ENCODE assay signal across 15 cellular contexts in the genomic region with DNA sequence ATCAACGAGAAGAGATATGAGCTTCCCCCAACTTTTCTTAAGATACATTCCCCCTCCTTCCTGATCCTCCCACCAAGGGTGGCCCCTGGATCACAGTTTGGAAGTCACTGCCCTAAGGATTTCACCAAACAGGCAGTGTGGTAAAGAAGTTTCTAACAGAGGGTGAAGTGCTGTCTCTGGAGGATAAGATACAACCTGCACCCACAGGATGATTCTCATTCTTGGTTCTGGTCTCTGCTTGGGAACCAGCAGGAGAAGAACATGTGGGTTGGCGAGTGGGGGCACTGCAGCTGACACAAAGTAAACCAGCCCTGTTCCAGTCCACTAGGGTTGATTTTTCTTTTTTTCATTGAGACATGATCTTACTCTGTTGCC. TPM values are rescaled to one million over a fixed set of nuclear protein-coding genes. Genes with fewer than 3 reads are reported as not detected.
DNase-seq lines count a peak whose midpoint lies in the region; ATAC-seq, FAIRE-seq and TF ChIP-seq lines count a peak whose summit lies in the region.
"Had no signal": no experiment of that assay in that cellular context is flagged by ENCODE, and none has a peak within 500 bp of the region (broad histone marks: within the 10 kb centered on the region; RNA-seq: fewer than 3 reads in every experiment).

No MANE protein-coding gene starts in this region.

- H3K27me3 ChIP-seq in left ventricle myocardium inferior (ENCODE audit: low read depth) (no peaks in the 10 kb centered on the region), heart right ventricle (no peaks in the 10 kb centered on the region), K562 (ENCODE audit: control insufficient read depth in 2 of 2, insufficient read depth in 2 of 2, low read length in 2 of 2) (no peaks in the 10 kb centered on the region)
- H3K27me3 ChIP-seq: gastroesophageal sphincter, ovary had no signal

- H3K4me3 Mint-ChIP-seq in mesothelial cell of epicardium: no peak overlapping the region
- H3K4me3 Mint-ChIP-seq in nephron progenitor cell: no peak overlapping the region
- H3K4me3 Mint-ChIP-seq: stimulated activated naive CD8-positive, alpha-beta T cell treated with anti-CD3 and anti-CD28 coated beads, Interleukin-15, Interleukin-2, amounts not matched to agents 100 ng/mL and 50 ng/mL, for 24 hours had no signal

- intact Hi-C loops in left ventricle myocardium inferior (cut with micrococcal nuclease): no loop called here
- intact Hi-C loops in heart right ventricle (cut with DNase I): no loop called here
- intact Hi-C loops in K562 (cut with micrococcal nuclease): loop anchor here (2.0 kb wide), 2 partner anchors 26 to 42 kb away; a partner anchor contains a TSS

- H3K4me1 Mint-ChIP-seq in mesothelial cell of epicardium (peaks cover 64% of the 10 kb centered on the region), nephron progenitor cell (peaks cover 44% of the 10 kb centered on the region)

- peaks cover 57% of the 10 kb centered on the region for H4K20me1 ChIP-seq in K562 (replicated peaks; ENCODE audit: control insufficient read depth, insufficient read depth, low read length)

- H3K4me2 ChIP-seq in K562 (ENCODE audit: insufficient read depth, low read length): peak overlapping the region; percentile 62

- FAIRE-seq in K562 (lab: Jason Lieb, UNC): no peak

- no peak for TF ChIP-seq EP300 in K562 (IDR thresholded peaks at IDR 0.05; ENCODE audit: low read length)

- peaks cover 100% of the 10 kb centered on the region for H3K4me1 ChIP-seq in left ventricle myocardium inferior
- peaks cover 20 to 99% (median 95%) of the 10 kb centered on the region in 9 donors for H3K4me1 ChIP-seq in heart right ventricle
- peaks cover 35 to 76% of the 10 kb centered on the region in 2 experiments for H3K4me1 ChIP-seq in K562 (replicated peaks in 1 of 2; ENCODE audit: control insufficient read depth in 2 of 2, insufficient read depth in 2 of 2, low read length in 2 of 2)

- H3K9me3 ChIP-seq in left ventricle myocardium inferior (replicated peaks): peaks cover 3% of the 10 kb centered on the region
- H3K9me3 ChIP-seq in heart right ventricle: peaks cover 0 to 5% (median 0%) of the 10 kb centered on the region in 11 donors
- H3K9me3 ChIP-seq in K562 (replicated peaks; ENCODE audit: control insufficient read depth, insufficient read depth, low read depth, low read length): peaks cover 18% of the 10 kb centered on the region
- H3K9me3 ChIP-seq: gastroesophageal sphincter, ovary had no signal

- TF ChIP-seq RAD21 in K562 (CRISPR knock-in tag; conservative IDR thresholded peaks at IDR 0.05 in 1 of 2, IDR thresholded peaks at IDR 0.05 in 1 of 2): no peak

- peak overlapping the region in 1 of 2 experiments; percentile 53; a peak in 1 of 4 replicates for H3K9ac ChIP-seq in K562 (ENCODE audit: insufficient read depth in 1 of 2, low read depth in 2 of 2, low read length in 2 of 2)

- H2AFZ ChIP-seq in K562 (ENCODE audit: low read depth, low read length): no peak overlapping the region

- POLR2A ChIA-PET in K562 (lab: Yijun Ruan, JAX): interaction anchor here (0.6 to 10.9 kb wide), 16 partner anchors 9 to 691 kb away, joined by 3 to 199 read pairs (median 5); a partner anchor contains a TSS

- no peak; the same call in 1 of the 2 replicates for TF ChIP-seq POLR2A in K562 (conservative IDR thresholded peaks at IDR 0.05)

- H3K27me3 Mint-ChIP-seq in mesothelial cell of epicardium (ENCODE audit: low read depth): no peaks in the 10 kb centered on the region
- H3K27me3 Mint-ChIP-seq in nephron progenitor cell (ENCODE audit: low read depth, poor library complexity): no peaks in the 10 kb centered on the region
- H3K27me3 Mint-ChIP-seq: stimulated activated naive CD8-positive, alpha-beta T cell treated with anti-CD3 and anti-CD28 coated beads, Interleukin-15, Interleukin-2, amounts not matched to agents 100 ng/mL and 50 ng/mL, for 24 hours had no signal

- no TSS peak for BruUV-seq in K562 (replicated peaks; lab: Mats Ljungman, UMichigan)

- CTCF ChIA-PET in K562 (lab: Yijun Ruan, JAX; ENCODE audit: low intra/inter-chr PET ratio): interaction anchor here (0.6 to 1.5 kb wide), 2 partner anchors 89 to 91 kb away, joined by 4 read pairs; no protein-coding TSS in a partner anchor

- H3K36me3 Mint-ChIP-seq in mesothelial cell of epicardium (peaks cover 21% of the 10 kb centered on the region), nephron progenitor cell (ENCODE audit: low read depth) (peaks cover 81% of the 10 kb centered on the region)

- 54 to 63% methylated on average over 2 of the region's 2 CpGs for whole genome bisulfite sequencing in heart right ventricle, 2 donors
- WGBS in K562 (ENCODE audit: insufficient coverage, low coverage, missing lambda C conversion rate): 23% methylated on average over 2 of the region's 2 CpGs

- no peak for TF ChIP-seq CTCF in left ventricle myocardium inferior (IDR thresholded peaks at IDR 0.05; ENCODE audit: borderline replicate concordance)
- TF ChIP-seq CTCF in heart right ventricle (IDR thresholded peaks at IDR 0.05): no peak
- peak in 1 of 3 experiments; percentile 27; a peak in 1 of 6 replicates for TF ChIP-seq CTCF in K562 (IDR thresholded peaks at IDR 0.05 in 2 of 3, conservative IDR thresholded peaks at IDR 0.05 in 1 of 3; ENCODE audit: insufficient read depth in 2 of 3, low read depth in 1 of 3, low read length in 3 of 3)
- no peak for TF ChIP-seq CTCF in mesothelial cell of epicardium (IDR thresholded peaks at IDR 0.05; ENCODE audit: unreplicated experiment)
- TF ChIP-seq CTCF in nephron progenitor cell (IDR thresholded peaks at IDR 0.05): no peak

- H3K27ac ChIP-seq in left ventricle myocardium inferior (replicated peaks): peak overlapping the region; percentile 20
- peak overlapping the region in 2 of 10 donors; percentile 7 to 29 for H3K27ac ChIP-seq in heart right ventricle
- peak overlapping the region; percentile 59; the same call in 2 of the 3 replicates for H3K27ac ChIP-seq in K562 (ENCODE audit: extremely low read depth, low read depth, low read length)
- H3K27ac ChIP-seq: ovary had no signal

- H3K9me3 Mint-ChIP-seq in mesothelial cell of epicardium (peaks cover 5% of the 10 kb centered on the region), nephron progenitor cell (peaks cover 33% of the 10 kb centered on the region)
- H3K9me3 Mint-ChIP-seq: stimulated activated naive CD8-positive, alpha-beta T cell treated with anti-CD3 and anti-CD28 coated beads, Interleukin-15, Interleukin-2, amounts not matched to agents 100 ng/mL and 50 ng/mL, for 24 hours had no signal

- H3K36me3 ChIP-seq in left ventricle myocardium inferior: no peaks in the 10 kb centered on the region
- peaks cover 0 to 42% (median 0%) of the 10 kb centered on the region in 9 donors for H3K36me3 ChIP-seq in heart right ventricle
- H3K36me3 ChIP-seq in K562 (ENCODE audit: control insufficient read depth, insufficient read depth, low read length): peaks cover 74% of the 10 kb centered on the region
- H3K36me3 ChIP-seq: gastroesophageal sphincter, ovary had no signal

- in situ Hi-C loops in K562 (cut with MboI): loop anchor here (5.0 kb wide), 1 partner anchor 88 kb away; no protein-coding TSS in a partner anchor

- H3K4me3 ChIP-seq in left ventricle myocardium inferior (peak overlapping the region; percentile 7), heart right ventricle (no peak overlapping the region), K562 (no peak overlapping the region)
- H3K4me3 ChIP-seq: gastroesophageal sphincter, ovary had no signal

- peak overlapping the region; percentile 58 for H3K27ac Mint-ChIP-seq in mesothelial cell of epicardium
- no peak overlapping the region for H3K27ac Mint-ChIP-seq in nephron progenitor cell

- H3K79me2 ChIP-seq in K562 (ENCODE audit: control insufficient read depth, insufficient read depth, low read length): peaks cover 100% of the 10 kb centered on the region

- peaks cover 16% of the 10 kb centered on the region for H3K9me1 ChIP-seq in K562 (ENCODE audit: control insufficient read depth, insufficient read depth, low read length)

- ATAC-seq in heart right ventricle: no peak
- ATAC-seq in K562: peak; percentile 46
- no peak for ATAC-seq in HG03175 (IDR thresholded peaks at IDR 0.05; ENCODE audit: unreplicated experiment)
- ATAC-seq: gastroesophageal sphincter, left cardiac atrium had no signal

- DNase-seq in left ventricle myocardium inferior: no peak
- DNase-seq in heart right ventricle: no peak
- DNase-seq in K562 (ENCODE audit: extremely low read depth in 1 of 4, low spot score in 3 of 4): peak in 1 of 4 experiments; percentile 53
- DNase-seq in mesothelial cell of epicardium (ENCODE audit: low spot score in 2 of 2, unreplicated experiment in 2 of 2): no peak
- DNase-seq in effector CD4-positive, alpha-beta T cell: no peak
- DNase-seq in nephron progenitor cell: no peak
- DNase-seq in NCI-H526 treated with DMSO at 0.1 percent for 48 hours (lab: John Stamatoyannopoulos, UW): no peak
- DNase-seq: GF-D8, left cardiac atrium, NCI-H1694 treated with DMSO at 0.1 percent for 48 hours, ovary, T-helper 9 cell had no signal

RNA-seq across cellular contexts. Expression of a gene that starts 9.3 kb away (rescaled TPM):
- total RNA-seq in left ventricle myocardium inferior (50.7 TPM), heart right ventricle (10 to 100 TPM; 39.0 to 67.9 (median 57.6) TPM), K562 (2014; rRNA removed) (33.2 and 46.0 TPM in 2 replicates), K562 (2014; rRNA removed; fragmentation: Illumina TruSeq; extraction: Trizol) (59.3 and 72.0 TPM in 2 replicates), K562 (2015; rRNA removed; fragmentation: Illumina TruSeq; extraction: Trizol) (62.5 and 67.8 TPM in 2 replicates), K562 (2021) (60.8 and 64.8 TPM in 2 replicates), mesothelial cell of epicardium (93.1 to 93.9 TPM (median 93.3 TPM) in 3 replicates)
- polyA plus RNA-seq in heart right ventricle (10 to 100 TPM; 26.4 to 28.8 TPM), K562 (2011; rRNA removed) (93.2 and 120 TPM in 2 replicates), K562 (2014; fragmentation: Illumina TruSeq; extraction: Trizol) (91.0 and 100 TPM in 2 replicates), K562 (2014; fragmentation: Nextera tagmentation; extraction: Ambion mirVana) (10 to 100 TPM; 29.3 to 34.8 TPM), K562 (2014; rRNA removed) (54.9 and 56.3 TPM in 2 replicates)
- total RNA-seq in K562 (2011; cell fraction: chromatin; rRNA removed; ENCODE audit: low replicate concordance): 61.8 and 169 TPM in 2 replicates
- 36.7 and 42.6 TPM in 2 replicates for total RNA-seq in K562 (2011; cell fraction: nucleolus; rRNA removed)
- total RNA-seq in K562 (2011; cell fraction: nucleoplasm; rRNA removed): 59.8 and 96.6 TPM in 2 replicates
- polyA plus RNA-seq in K562 (2011; cell fraction: cytosol; rRNA removed): 58.4 and 68.0 TPM in 2 replicates
- 62.5 and 70.2 TPM in 2 replicates for polyA plus RNA-seq in K562 (2011; cell fraction: nucleus; rRNA removed)
- 42.7 and 78.6 TPM in 2 replicates for polyA plus RNA-seq in K562 (2012)
- polyA minus RNA-seq in K562 (2011; rRNA and poly(A)+ RNA removed): 108 and 150 TPM in 2 replicates
- 40.0 and 70.1 TPM in 2 replicates for polyA minus RNA-seq in K562 (2011; cell fraction: cytosol; rRNA and poly(A)+ RNA removed)
- polyA minus RNA-seq in K562 (2011; cell fraction: nucleus; rRNA and poly(A)+ RNA removed): 52.2 and 71.1 TPM in 2 replicates

RNA-seq across cellular contexts. Expression of a gene that starts 42.6 kb away (rescaled TPM):
- total RNA-seq in left ventricle myocardium inferior: 73.2 TPM
- total RNA-seq in heart right ventricle: 10 to 100 TPM; 63.7 to 93.8 (median 77.6) TPM
- 10 to 100 TPM; 78.3 to 93.7 TPM for polyA plus RNA-seq in heart right ventricle
- total RNA-seq in K562 (2011; cell fraction: chromatin; rRNA removed; ENCODE audit: low replicate concordance): 113 and 428 TPM in 2 replicates
- 48.9 and 75.0 TPM in 2 replicates for total RNA-seq in K562 (2011; cell fraction: nucleolus; rRNA removed)
- total RNA-seq in K562 (2011; cell fraction: nucleoplasm; rRNA removed): 198 and 354 TPM in 2 replicates
- 72.8 and 79.5 TPM in 2 replicates for total RNA-seq in K562 (2014; rRNA removed)
- total RNA-seq in K562 (2014; rRNA removed; fragmentation: Illumina TruSeq; extraction: Trizol): 130 and 151 TPM in 2 replicates
- total RNA-seq in K562 (2015; rRNA removed; fragmentation: Illumina TruSeq; extraction: Trizol): 112 and 114 TPM in 2 replicates
- total RNA-seq in K562 (2021): 249 and 272 TPM in 2 replicates
- 150 and 215 TPM in 2 replicates for polyA plus RNA-seq in K562 (2011; rRNA removed)
- 28.0 and 59.6 TPM in 2 replicates for polyA plus RNA-seq in K562 (2011; cell fraction: cytosol; rRNA removed)
- polyA plus RNA-seq in K562 (2011; cell fraction: nucleus; rRNA removed): 96.2 and 150 TPM in 2 replicates
- polyA plus RNA-seq in K562 (2012): 364 and 720 TPM in 2 replicates
- polyA plus RNA-seq in K562 (2014; fragmentation: Illumina TruSeq; extraction: Trizol): 356 and 381 TPM in 2 replicates
- 100 to 1,000 TPM; 108 to 192 TPM for polyA plus RNA-seq in K562 (2014; fragmentation: Nextera tagmentation; extraction: Ambion mirVana)
- polyA plus RNA-seq in K562 (2014; rRNA removed): 381 and 428 TPM in 2 replicates
- 97.6 and 107 TPM in 2 replicates for polyA minus RNA-seq in K562 (2011; rRNA and poly(A)+ RNA removed)
- polyA minus RNA-seq in K562 (2011; cell fraction: cytosol; rRNA and poly(A)+ RNA removed): 69.7 and 76.8 TPM in 2 replicates
- 57.9 and 104 TPM in 2 replicates for polyA minus RNA-seq in K562 (2011; cell fraction: nucleus; rRNA and poly(A)+ RNA removed)
- 264 to 274 TPM (median 269 TPM) in 3 replicates for total RNA-seq in mesothelial cell of epicardium
